In the genomic region with DNA sequence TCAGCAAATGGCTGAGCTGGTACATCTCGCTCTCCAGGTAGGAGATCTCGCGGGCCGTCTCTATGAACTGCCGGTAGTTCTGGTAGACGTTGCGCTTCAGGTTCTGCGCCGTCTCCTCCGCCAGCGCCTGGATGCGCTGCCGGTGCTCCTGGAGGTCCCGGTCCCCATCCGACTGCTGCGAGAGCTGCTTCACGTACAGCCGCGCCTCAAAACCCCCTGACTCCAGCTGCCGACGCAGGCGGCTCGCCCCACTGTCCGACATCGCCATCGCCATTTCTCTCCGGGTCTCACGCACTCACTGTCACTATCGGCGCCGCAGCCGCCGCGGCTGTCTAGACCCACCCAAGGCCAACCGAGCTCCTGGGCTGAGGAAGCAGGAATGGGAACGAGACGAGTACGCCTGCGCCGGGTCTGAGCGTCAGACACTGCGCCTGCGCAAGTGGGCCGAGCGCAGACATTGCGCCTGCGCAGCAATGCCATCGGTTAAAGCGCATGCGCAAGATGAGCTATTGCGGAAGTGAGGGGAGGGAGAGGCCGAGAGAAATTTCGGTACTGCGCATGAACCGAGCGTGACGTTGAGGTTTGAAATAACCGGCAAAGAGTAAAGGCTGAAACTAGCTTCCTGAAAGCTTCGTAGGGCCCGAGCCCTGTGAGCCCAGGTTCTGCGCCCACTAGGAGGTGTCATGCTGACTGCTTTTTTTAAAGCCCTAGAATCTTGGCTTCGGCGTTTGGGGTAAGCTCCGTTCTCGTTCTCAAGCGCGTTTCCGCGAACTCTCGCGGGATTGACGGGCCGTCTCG, we compare ENCODE assay signal across 7 cellular contexts.
DNase-seq lines count a peak whose midpoint lies in the region; ATAC-seq lines count a peak whose summit lies in the region.

TSS of gene EXOC8 (minus strand) at position 381 of the 798 bp plus-strand sequence. CDS start at position 274, 107 bp downstream.

- DNase-seq in NCI-H2081 (lab: John Stamatoyannopoulos, UW) (peak; percentile 97 to 99), T1000 (lab: John Stamatoyannopoulos, UW) (peak; percentile 96), astrocyte of the hippocampus (ENCODE audit: low read depth, low spot score) (peak; percentile 99), hippocampal formation (lab: John Stamatoyannopoulos, UW) (peak; percentile 92 to 95), retina (peak; percentile 100)

- ATAC-seq in GM18508 (IDR thresholded peaks at IDR 0.05; ENCODE audit: insufficient read depth, unreplicated experiment) (peak; percentile 49), HG03025 (IDR thresholded peaks at IDR 0.05; ENCODE audit: low FRiP score, unreplicated experiment) (peak; percentile 77)

Comparison
In these comparisons a context has a peak if more than half of its experiments do, and no peak if none do; other contexts are left out.
1. Peak in every context shown above with its lines: DNase-seq and ATAC-seq.